ENCODE assay signal across 13 cellular contexts in genomic region chr12:120835304-120835612, GRCh38.
DNase-seq lines count a peak whose midpoint lies in the region; ATAC-seq and TF ChIP-seq lines count a peak whose summit lies in the region.
"Had no signal": no experiment of that assay in that cellular context is flagged by ENCODE, and none has a peak within 500 bp of the region (broad histone marks: within the 10 kb centered on the region; RNA-seq: fewer than 3 reads in every experiment).

No MANE protein-coding gene starts in this region.

- peaks cover 10% of the 10 kb centered on the region for H3K36me3 Mint-ChIP-seq in activated naive CD8-positive, alpha-beta T cell treated with anti-CD3 and anti-CD28 coated beads, Interleukin-2, amount 10 ng/mL, durations not matched to agents 7 days and 5 days
- peaks cover 3% of the 10 kb centered on the region for H3K36me3 Mint-ChIP-seq in memory B cell
- H3K36me3 Mint-ChIP-seq in type B pancreatic cell, result peaks cover 1% of the 10 kb centered on the region

- no peak overlapping the region for H3K4me3 ChIP-seq in heart left ventricle
- H3K4me3 ChIP-seq: adrenal gland, esophagus muscularis mucosa had no signal

- no peaks in the 10 kb centered on the region for H3K36me3 ChIP-seq in heart left ventricle
- H3K36me3 ChIP-seq: adrenal gland, esophagus muscularis mucosa had no signal

- peaks cover 0 to 80% (median 57%) of the 10 kb centered on the region in 12 donors for H3K4me1 ChIP-seq in heart left ventricle

- no peak overlapping the region for H3K27ac Mint-ChIP-seq in activated naive CD8-positive, alpha-beta T cell treated with anti-CD3 and anti-CD28 coated beads, Interleukin-2, amount 10 ng/mL, durations not matched to agents 7 days and 5 days
- H3K27ac Mint-ChIP-seq in memory B cell (peak overlapping the region; percentile 72), type B pancreatic cell (peak overlapping the region; percentile 51)

- H3K9me3 ChIP-seq in heart left ventricle, result no peaks in the 10 kb centered on the region
- H3K9me3 ChIP-seq: adrenal gland, esophagus muscularis mucosa had no signal

- H3K27me3 Mint-ChIP-seq in activated naive CD8-positive, alpha-beta T cell treated with anti-CD3 and anti-CD28 coated beads, Interleukin-2, amount 10 ng/mL, durations not matched to agents 7 days and 5 days, result no peaks in the 10 kb centered on the region
- H3K27me3 Mint-ChIP-seq in memory B cell (no peaks in the 10 kb centered on the region), type B pancreatic cell (no peaks in the 10 kb centered on the region)

- ATAC-seq in heart left ventricle (no peak), left ventricle myocardium superior (no peak), memory B cell (ENCODE audit: low read depth) (peak; percentile 19)
- ATAC-seq in activated naive CD8-positive, alpha-beta T cell treated with anti-CD3 and anti-CD28 coated beads, Interleukin-2, amount 10 ng/mL, durations not matched to agents 7 days and 5 days (ENCODE audit: low read depth), result no peak
- ATAC-seq: Panc1 had no signal

- intact Hi-C loops in heart left ventricle (cut with DNase I), result loop anchor here in 1 of 10 donors (10.0 kb wide), 1 partner anchor 70 kb away; no protein-coding TSS in a partner anchor
- intact Hi-C loops in left ventricle myocardium superior (cut with micrococcal nuclease), result no loop called here

- DNase-seq in heart left ventricle (no peak), left ventricle myocardium superior (no peak), memory B cell (ENCODE audit: low spot score in 2 of 2) (no peak), type B pancreatic cell (ENCODE audit: extremely low spot score, unreplicated experiment) (no peak), AML-193 (lab: John Stamatoyannopoulos, UW) (no peak), H4 (ENCODE audit: low spot score) (no peak), NCI-H2029 (lab: John Stamatoyannopoulos, UW) (no peak)
- no peak for DNase-seq in activated naive CD8-positive, alpha-beta T cell treated with anti-CD3 and anti-CD28 coated beads, Interleukin-2, amount 10 ng/mL, durations not matched to agents 7 days and 5 days
- DNase-seq: adrenal gland, C1 segment of cervical spinal cord had no signal

- POLR2A ChIA-PET in activated naive CD8-positive, alpha-beta T cell treated with anti-CD3 and anti-CD28 coated beads, Interleukin-2, amount 10 ng/mL, durations not matched to agents 7 days and 5 days (lab: Charles Lee), result no interaction called here

- H3K27ac ChIP-seq in heart left ventricle, result peak overlapping the region in 8 of 12 donors; percentile 3 to 49 (median 29)
- H3K27ac ChIP-seq: adrenal gland, esophagus muscularis mucosa, parathyroid adenoma had no signal

- H3K4me1 Mint-ChIP-seq in activated naive CD8-positive, alpha-beta T cell treated with anti-CD3 and anti-CD28 coated beads, Interleukin-2, amount 10 ng/mL, durations not matched to agents 7 days and 5 days, result peaks cover 35% of the 10 kb centered on the region
- H3K4me1 Mint-ChIP-seq in memory B cell (peaks cover 30% of the 10 kb centered on the region), type B pancreatic cell (ENCODE audit: unreplicated experiment) (peaks cover 39% of the 10 kb centered on the region)

- H3K4me3 Mint-ChIP-seq in activated naive CD8-positive, alpha-beta T cell treated with anti-CD3 and anti-CD28 coated beads, Interleukin-2, amount 10 ng/mL, durations not matched to agents 7 days and 5 days, result peak overlapping the region; percentile 14
- H3K4me3 Mint-ChIP-seq in memory B cell (peak overlapping the region; percentile 17), type B pancreatic cell (peak overlapping the region; percentile 15)

- WGBS in heart left ventricle, 4 donors, result 26 to 41% (median 36%) methylated on average over 4 of the region's 4 CpGs

- no peaks in the 10 kb centered on the region for H3K9me3 Mint-ChIP-seq in activated naive CD8-positive, alpha-beta T cell treated with anti-CD3 and anti-CD28 coated beads, Interleukin-2, amount 10 ng/mL, durations not matched to agents 7 days and 5 days
- H3K9me3 Mint-ChIP-seq in memory B cell (no peaks in the 10 kb centered on the region), type B pancreatic cell (no peaks in the 10 kb centered on the region)

- no peak for TF ChIP-seq POLR2A in heart left ventricle (IDR thresholded peaks at IDR 0.05)

- H3K27me3 ChIP-seq in heart left ventricle, result no peaks in the 10 kb centered on the region
- H3K27me3 ChIP-seq: adrenal gland, esophagus muscularis mucosa had no signal

- TF ChIP-seq CTCF in heart left ventricle (IDR thresholded peaks at IDR 0.05) (no peak), type B pancreatic cell (conservative IDR thresholded peaks at IDR 0.05) (no peak)
